Comparison of ENCODE assay signal across 9 cellular contexts in genomic region chr17:70137451-70138230, GRCh38. TPM values are rescaled to one million over a fixed set of nuclear protein-coding genes. Genes with fewer than 3 reads are reported as not detected.
DNase-seq lines count a peak whose midpoint lies in the region; ATAC-seq, FAIRE-seq and TF ChIP-seq lines count a peak whose summit lies in the region.
"Had no signal": no experiment of that assay in that cellular context is flagged by ENCODE, and none has a peak within 500 bp of the region (broad histone marks: within the 10 kb centered on the region; RNA-seq: fewer than 3 reads in every experiment).

No MANE protein-coding gene starts in this region.

- ATAC-seq in GM18520 (IDR thresholded peaks at IDR 0.05; ENCODE audit: unreplicated experiment) (peak; percentile 94), HG02970 (IDR thresholded peaks at IDR 0.05; ENCODE audit: low FRiP score, unreplicated experiment) (peak; percentile 100), upper lobe of right lung (peak; percentile 94)

- dilution Hi-C loops in endothelial cell of umbilical vein (cut with MboI; ENCODE audit: extremely low pct_ligation_motif_present, low sequenced_read_pairs), result no loop called here

- TF ChIP-seq POLR2A in endothelial cell of umbilical vein (IDR thresholded peaks at IDR 0.05; ENCODE audit: low read depth, low read length), result no peak

- in situ Hi-C loops in ACHN (cut with HindIII; ENCODE audit: low pct_ligation_motif_present, low pct_unique_long_range_greater_than_20kb, low sequenced_read_pairs), result no loop called here
- in situ Hi-C loops in KBM-7 (cut with MboI; ENCODE audit: low pct_unique_long_range_greater_than_20kb, low sequenced_read_pairs), result no loop called here

- H3K79me2 ChIP-seq in endothelial cell of umbilical vein (ENCODE audit: control insufficient read depth, insufficient read depth, low read length), result no peaks in the 10 kb centered on the region

- H3K9me3 ChIP-seq in endothelial cell of umbilical vein (replicated peaks; ENCODE audit: control insufficient read depth, insufficient read depth, low read length) (no peaks in the 10 kb centered on the region), muscle layer of colon (ENCODE audit: low read length) (no peaks in the 10 kb centered on the region), upper lobe of right lung (no peaks in the 10 kb centered on the region)

- H3K27me3 ChIP-seq in endothelial cell of umbilical vein (ENCODE audit: control insufficient read depth in 2 of 2, insufficient read depth in 2 of 2, low read length in 2 of 2) (no peaks in the 10 kb centered on the region), muscle layer of colon (ENCODE audit: control insufficient read depth in 1 of 2, insufficient read depth in 2 of 2, low read length in 2 of 2) (no peaks in the 10 kb centered on the region), upper lobe of right lung (no peaks in the 10 kb centered on the region)

- peak overlapping the region; percentile 99 for H3K4me2 ChIP-seq in endothelial cell of umbilical vein (ENCODE audit: insufficient read depth, low read length)

- peak overlapping the region; percentile 94 for H2AFZ ChIP-seq in endothelial cell of umbilical vein (ENCODE audit: low read depth, low read length)

- H3K4me1 ChIP-seq in endothelial cell of umbilical vein (ENCODE audit: control insufficient read depth, extremely low read depth, insufficient read depth, low read length) (peaks cover 14% of the 10 kb centered on the region), muscle layer of colon (ENCODE audit: insufficient read depth, low read length) (peaks cover 16% of the 10 kb centered on the region), upper lobe of right lung (peaks cover 4% of the 10 kb centered on the region)

- POLR2A ChIA-PET in endothelial cell of umbilical vein (lab: Charles Lee), result interaction anchor here (0.6 kb wide), 1 partner anchor 598 kb away, joined by 3 read pairs; no protein-coding TSS in a partner anchor

- TF ChIP-seq CTCF in endothelial cell of umbilical vein (IDR thresholded peaks at IDR 0.05; ENCODE audit: extremely low read depth in 1 of 2, insufficient read depth in 1 of 2, low read depth in 1 of 2, low read length in 2 of 2) (no peak), upper lobe of right lung (IDR thresholded peaks at IDR 0.05) (no peak)

- H3K27ac ChIP-seq in endothelial cell of umbilical vein (ENCODE audit: insufficient read depth, low read depth, low read length) (peak overlapping the region; percentile 43), muscle layer of colon (ENCODE audit: low read depth, low read length) (peak overlapping the region; percentile 69), upper lobe of right lung (peak overlapping the region; percentile 87)
- H3K27ac ChIP-seq: HL-60 had no signal

- no peaks in the 10 kb centered on the region for H3K9me1 ChIP-seq in endothelial cell of umbilical vein (replicated peaks; ENCODE audit: control insufficient read depth, extremely low read depth, insufficient read depth, low read length)

- no peaks in the 10 kb centered on the region for H3K36me3 ChIP-seq in endothelial cell of umbilical vein (ENCODE audit: control insufficient read depth in 2 of 2, extremely low read depth in 1 of 2, insufficient read depth in 2 of 2, low read length in 2 of 2)
- H3K36me3 ChIP-seq in muscle layer of colon (ENCODE audit: insufficient read depth, low read length), result no peaks in the 10 kb centered on the region
- no peaks in the 10 kb centered on the region for H3K36me3 ChIP-seq in upper lobe of right lung

- peak; percentile 73 for FAIRE-seq in endothelial cell of umbilical vein (lab: Jason Lieb, UNC)

- TSS peak; percentile 65 for BruUV-seq in endothelial cell of umbilical vein (replicated peaks; lab: Mats Ljungman, UMichigan)

- H3K4me3 ChIP-seq in endothelial cell of umbilical vein (replicated peaks in 1 of 3; ENCODE audit: insufficient read depth in 1 of 3, low read depth in 1 of 3, low read length in 3 of 3) (peak overlapping the region in 2 of 3 experiments; percentile 47 to 70), muscle layer of colon (ENCODE audit: low read depth in 1 of 2, low read length in 2 of 2) (peak overlapping the region; percentile 29 to 57), upper lobe of right lung (peak overlapping the region; percentile 35)

- CTCF ChIA-PET in endothelial cell of umbilical vein (lab: Charles Lee), result interaction anchor here (1.2 to 3.0 kb wide), 3 partner anchors 30 to 569 kb away, joined by 3 to 13 read pairs (median 3); no protein-coding TSS in a partner anchor

- peak overlapping the region; percentile 85 for H3K9ac ChIP-seq in endothelial cell of umbilical vein (replicated peaks; ENCODE audit: extremely low read depth, insufficient read depth, low read length)
- peak overlapping the region; percentile 32 for H3K9ac ChIP-seq in muscle layer of colon (ENCODE audit: low read length)

- H4K20me1 ChIP-seq in endothelial cell of umbilical vein (replicated peaks; ENCODE audit: control insufficient read depth, extremely low read depth, insufficient read depth, low read length), result no peaks in the 10 kb centered on the region

- peak; percentile 90 for DNase-seq in ACHN
- peak; percentile 23 to 25 for DNase-seq in SHP77 (lab: John Stamatoyannopoulos, UW)
- peak; percentile 80 for DNase-seq in endothelial cell of umbilical vein (ENCODE audit: low read depth, low spot score)
- no peak for DNase-seq in upper lobe of right lung
- DNase-seq in KBM-7, result no peak

- intact Hi-C loops in endothelial cell of umbilical vein (cut with micrococcal nuclease) (loop anchor here (1.0 to 2.0 kb wide), 4 partner anchors 16 to 103 kb away; partner anchors contain the start of gene KCNJ2), upper lobe of right lung (cut with DNase I) (no loop called here)

TF ChIP-seq in endothelial cell of umbilical vein, 7 proteins besides CTCF, POLR2A, EP300 and RAD21:
- TF ChIP-seq JUN (IDR thresholded peaks at IDR 0.05; ENCODE audit: borderline replicate concordance, insufficient read depth, insufficient read length, low read depth) (no peak), GATA2 (IDR thresholded peaks at IDR 0.05; ENCODE audit: insufficient read depth, insufficient read length, low read depth, low read length) (peak; percentile 33)

RNA-seq across cellular contexts. Expression of gene KCNJ2, which starts 31.7 kb away (rescaled TPM):
- 11.5 and 15.5 TPM in 2 replicates for total RNA-seq in endothelial cell of umbilical vein
- 3.7 and 8.3 TPM in 2 replicates for polyA plus RNA-seq in endothelial cell of umbilical vein
- 6.7 and 7.0 TPM in 2 replicates for polyA plus RNA-seq in endothelial cell of umbilical vein (2011; cell fraction: cytosol; rRNA removed)
- polyA plus RNA-seq in endothelial cell of umbilical vein (2011; cell fraction: nucleus; rRNA removed), result 18.4 and 24.3 TPM in 2 replicates
- 16.3 and 19.9 TPM in 2 replicates for polyA plus RNA-seq in endothelial cell of umbilical vein (2012)
- 55.7 and 80.0 TPM in 2 replicates for polyA minus RNA-seq in endothelial cell of umbilical vein
- 0.31 TPM for polyA minus RNA-seq in endothelial cell of umbilical vein (2011; cell fraction: cytosol; rRNA and poly(A)+ RNA removed)
- polyA minus RNA-seq in endothelial cell of umbilical vein (2011; cell fraction: nucleus; rRNA and poly(A)+ RNA removed), result 34.9 and 53.2 TPM in 2 replicates
- 18.1 TPM for total RNA-seq in upper lobe of right lung

Comparison
In these comparisons a context has a peak if more than half of its experiments do, and no peak if none do; other contexts are left out.
1. DNase-seq: peak in ACHN (single experiment), SHP77 (2 of 2) and endothelial cell of umbilical vein (single experiment); none in upper lobe of right lung (single experiment) and KBM-7 (single experiment).
2. Peak in every context shown above with its lines, with median percentiles within 50 percentile points of each other: ATAC-seq, H3K27ac ChIP-seq and H3K4me3 ChIP-seq.